ENCODE assay signal across 9 cellular contexts in genomic region chr1:214548988-214549387, GRCh38. TPM values are rescaled to one million over a fixed set of nuclear protein-coding genes. Genes with fewer than 3 reads are reported as not detected.
DNase-seq lines count a peak whose midpoint lies in the region; ATAC-seq and TF ChIP-seq lines count a peak whose summit lies in the region.
"Had no signal": no experiment of that assay in that cellular context is flagged by ENCODE, and none has a peak within 500 bp of the region (broad histone marks: within the 10 kb centered on the region; RNA-seq: fewer than 3 reads in every experiment).

No MANE protein-coding gene starts in this region.

- no peak for TF ChIP-seq CTCF in endothelial cell (IDR thresholded peaks at IDR 0.05; ENCODE audit: unreplicated experiment)
- TF ChIP-seq CTCF in mesothelial cell of epicardium (IDR thresholded peaks at IDR 0.05; ENCODE audit: unreplicated experiment) = no peak

- H3K4me3 Mint-ChIP-seq in endothelial cell (ENCODE audit: unreplicated experiment) (peak overlapping the region; percentile 95), mesothelial cell of epicardium (peak overlapping the region; percentile 94)

- 63% methylated on average over 2 of the region's 2 CpGs for WGBS in HUES64

- peaks cover 7% of the 10 kb centered on the region for H3K36me3 Mint-ChIP-seq in endothelial cell (ENCODE audit: low read depth, unreplicated experiment)
- H3K36me3 Mint-ChIP-seq in mesothelial cell of epicardium = no peaks in the 10 kb centered on the region

- ATAC-seq in HG03520 (IDR thresholded peaks at IDR 0.05; ENCODE audit: unreplicated experiment) = no peak
- no peak for ATAC-seq in HG03432 (IDR thresholded peaks at IDR 0.05; ENCODE audit: unreplicated experiment)

- no peaks in the 10 kb centered on the region for H3K9me3 Mint-ChIP-seq in endothelial cell (ENCODE audit: unreplicated experiment)
- H3K9me3 Mint-ChIP-seq in mesothelial cell of epicardium = no peaks in the 10 kb centered on the region

- peaks cover 48% of the 10 kb centered on the region for H3K4me1 ChIP-seq in HUES64 (ENCODE audit: insufficient read depth, low read length)

- no peaks in the 10 kb centered on the region for H3K36me3 ChIP-seq in HUES64 (ENCODE audit: insufficient read depth, low read length)

- peak; percentile 62 for DNase-seq in AG08395 (ENCODE audit: low spot score)
- DNase-seq in endothelial cell (ENCODE audit: low spot score) = no peak
- DNase-seq in mesothelial cell of epicardium (ENCODE audit: low spot score in 2 of 2, unreplicated experiment in 2 of 2) = no peak
- DNase-seq in retina = no peak
- DNase-seq in NCI-H345 treated with DMSO at 0.1 percent for 48 hours (lab: John Stamatoyannopoulos, UW; ENCODE audit: unreplicated experiment) = no peak
- DNase-seq: Kasumi-1 had no signal

- no peak overlapping the region for H3K27ac Mint-ChIP-seq in endothelial cell (ENCODE audit: unreplicated experiment)
- peak overlapping the region; percentile 79 for H3K27ac Mint-ChIP-seq in mesothelial cell of epicardium

- H3K9me3 ChIP-seq in HUES64 (ENCODE audit: insufficient read depth, low read depth, low read length) = no peaks in the 10 kb centered on the region

- peak overlapping the region; percentile 98 for H3K4me3 ChIP-seq in HUES64 (ENCODE audit: low read length)

- H3K27me3 ChIP-seq in HUES64 (ENCODE audit: insufficient read depth, low read length) = no peaks in the 10 kb centered on the region

- peaks cover 47% of the 10 kb centered on the region for H3K4me1 Mint-ChIP-seq in endothelial cell (ENCODE audit: unreplicated experiment)
- peaks cover 66% of the 10 kb centered on the region for H3K4me1 Mint-ChIP-seq in mesothelial cell of epicardium

- H3K27me3 Mint-ChIP-seq in endothelial cell (ENCODE audit: unreplicated experiment) (peaks cover 16% of the 10 kb centered on the region), mesothelial cell of epicardium (ENCODE audit: low read depth) (no peaks in the 10 kb centered on the region)

- H3K27ac ChIP-seq in HUES64 (ENCODE audit: low read depth, low read length) = no peak overlapping the region

- H3K9ac ChIP-seq in HUES64 (ENCODE audit: low read depth, low read length) = no peak overlapping the region

RNA-seq across cellular contexts. Expression of gene PTPN14, which starts 2.4 kb away (rescaled TPM):
- polyA plus RNA-seq in HUES64 (2013, experiment 1 of 2) = 22.5 TPM
- 25.4 TPM for polyA plus RNA-seq in HUES64 (2013, experiment 2 of 2)
- total RNA-seq in endothelial cell (ENCODE audit: unreplicated experiment) (46.3 TPM), mesothelial cell of epicardium (71.8 to 75.8 TPM (median 74.9 TPM) in 3 replicates)

RNA-seq across cellular contexts. Expression of gene CENPF, which starts 54.0 kb away (rescaled TPM):
- 55.0 TPM for polyA plus RNA-seq in HUES64 (2013, experiment 1 of 2)
- 89.4 TPM for polyA plus RNA-seq in HUES64 (2013, experiment 2 of 2)
- total RNA-seq in endothelial cell (ENCODE audit: unreplicated experiment) (20.8 TPM), mesothelial cell of epicardium (54.3 to 58.1 TPM (median 56.4 TPM) in 3 replicates)
